Comparison of ENCODE assay signal across 1 cellular context in the genomic region with DNA sequence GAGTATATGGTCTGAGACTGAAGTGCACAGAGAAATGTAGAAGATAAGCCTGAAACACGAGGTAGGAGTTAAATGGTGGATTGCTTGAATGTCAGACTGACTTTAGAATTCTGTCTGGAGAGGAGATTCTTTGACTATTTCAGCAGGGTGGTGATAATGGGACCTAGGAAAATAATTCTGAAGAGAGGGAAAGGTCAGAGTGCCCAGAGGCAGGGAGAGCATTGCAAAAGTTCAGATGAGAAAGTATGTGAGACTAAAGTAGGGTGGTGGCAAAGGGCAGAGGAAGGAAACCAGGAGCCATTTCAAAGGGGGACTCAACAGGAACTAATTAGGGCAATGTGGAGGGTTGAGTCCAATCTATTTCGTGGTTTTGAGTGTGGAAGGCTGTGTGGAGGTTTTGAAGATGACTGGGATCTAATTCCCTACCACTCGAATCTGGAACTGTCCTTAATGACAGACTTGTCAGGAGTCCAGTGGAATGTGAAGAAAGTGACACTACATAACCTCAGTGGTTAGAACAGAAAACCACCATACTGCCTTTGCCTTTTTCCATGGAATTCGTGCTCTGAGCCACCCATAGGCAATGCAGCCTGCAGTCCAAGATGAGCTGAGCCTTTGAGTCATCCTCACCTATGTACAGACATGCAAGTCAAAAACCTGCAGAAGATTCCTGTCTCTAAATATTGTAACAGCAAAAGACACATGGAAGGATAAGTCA.
TF ChIP-seq lines count a peak whose summit lies in the region.

No MANE protein-coding gene starts in this region.

TF ChIP-seq in GM12878, 131 proteins besides CTCF, POLR2A, EP300 and RAD21:
- TF ChIP-seq ZBED1 (IDR thresholded peaks at IDR 0.05; ENCODE audit: borderline replicate concordance) (0 out of 2 replicates have a peak, but pooled peaks have one; percentile 14), YY1 (IDR thresholded peaks at IDR 0.05; ENCODE audit: low read depth, low read length) (no peak)
